In genomic region chr6:149919834-149920225, GRCh38 we compare ENCODE assay signal across 28 cellular contexts. TPM values are rescaled to one million over a fixed set of nuclear protein-coding genes. Genes with fewer than 3 reads are reported as not detected.
"Had no signal": no experiment of that assay in that cellular context is flagged by ENCODE, and none has a peak within 500 bp of the region (broad histone marks: within the 10 kb centered on the region; RNA-seq: fewer than 3 reads in every experiment).

No MANE protein-coding gene starts in this region.

- ATAC-seq: activated CD8-positive, alpha-beta T cell treated with anti-CD3 and anti-CD28 coated beads for 36 hours; activated naive CD4-positive, alpha-beta T cell treated with anti-CD3 and anti-CD28 coated beads, Interleukin-2, amount 50 U/mL, for 72 hours; body of pancreas; effector memory CD8-positive, alpha-beta T cell; gastrocnemius medialis; left colon; naive thymus-derived CD8-positive, alpha-beta T cell; right lobe of liver; SK-N-SH treated with all-trans-retinoic acid at 6 μM for 48 hours; stimulated activated effector memory CD8-positive, alpha-beta T cell treated with anti-CD3 and anti-CD28 coated beads, Interleukin-12 subunit alpha, Interleukin-12 subunit beta, amount 100 ng/mL, for 72 hours; T-helper 17 cell had no signal

- H3K36me3 ChIP-seq: gastrocnemius medialis, right lobe of liver, WERI-Rb-1 had no signal

- DNase-seq: activated CD4-positive, alpha-beta T cell treated with anti-CD3 and anti-CD28 coated beads for 1 hour; activated CD4-positive, alpha-beta T cell treated with anti-CD3 and anti-CD28 coated beads, Interleukin-2, amount 50 U/mL, for 1 hour; activated CD8-positive, alpha-beta T cell treated with anti-CD3 and anti-CD28 coated beads for 36 hours; activated naive CD4-positive, alpha-beta T cell; activated T-cell treated with anti-CD3 and anti-CD28 coated beads, Interleukin-2, amount 50 U/mL, for 48 hours; anterior cingulate cortex; body of pancreas; cerebellar nuclear complex; cortex of kidney; effector memory CD8-positive, alpha-beta T cell; erythroblast; gastrocnemius medialis; glutamatergic neuron; left colon; naive thymus-derived CD8-positive, alpha-beta T cell; posterior cingulate gyrus; right lobe of liver; stimulated activated CD4-positive, alpha-beta T cell treated with anti-CD3 and anti-CD28 coated beads, Interleukin-4, amount 100 ng/mL, for 24 hours; T-helper 17 cell; T1000; WERI-Rb-1 had no signal

- H3K27ac ChIP-seq: body of pancreas, gastrocnemius medialis, hepatocyte, right lobe of liver, skin epidermis, WERI-Rb-1 had no signal

- H3K27me3 ChIP-seq: body of pancreas, right lobe of liver had no signal

- H3K9me3 ChIP-seq: body of pancreas, gastrocnemius medialis, right lobe of liver had no signal

- FAIRE-seq: keratinocyte had no signal

- H3K4me3 ChIP-seq: body of pancreas, gastrocnemius medialis, hepatocyte, right lobe of liver, skin epidermis had no signal

RNA-seq across cellular contexts. Expression of gene RAET1G, which starts 3.1 kb away (rescaled TPM):
- total RNA-seq: activated CD8-positive, alpha-beta T cell treated with anti-CD3 and anti-CD28 coated beads for 36 hours; activated naive CD4-positive, alpha-beta T cell treated with anti-CD3 and anti-CD28 coated beads, Interleukin-2, amount 50 U/mL, for 72 hours; body of pancreas; left colon; naive thymus-derived CD8-positive, alpha-beta T cell; right lobe of liver; T-helper 17 cell had no signal
- polyA plus RNA-seq: naive thymus-derived CD8-positive, alpha-beta T cell had no signal

RNA-seq across cellular contexts. Expression of gene RAET1E, which starts 21.9 kb away (rescaled TPM):
- total RNA-seq: activated CD8-positive, alpha-beta T cell treated with anti-CD3 and anti-CD28 coated beads for 36 hours; body of pancreas; hepatocyte; naive thymus-derived CD8-positive, alpha-beta T cell; renal cortical epithelial cell; right lobe of liver had no signal
- polyA plus RNA-seq: hepatocyte; naive thymus-derived CD8-positive, alpha-beta T cell had no signal

RNA-seq across cellular contexts. Expression of gene ULBP2, which starts 22.0 kb away (rescaled TPM):
- total RNA-seq: naive thymus-derived CD8-positive, alpha-beta T cell had no signal

RNA-seq across cellular contexts. Expression of gene ULBP1, which starts 43.9 kb away (rescaled TPM):
- total RNA-seq: body of pancreas had no signal
- polyA plus RNA-seq: naive thymus-derived CD8-positive, alpha-beta T cell had no signal
